Comparison of ENCODE assay signal across 8 cellular contexts in genomic region chr11:115679945-115680344, GRCh38.
"Had no signal": no experiment of that assay in that cellular context is flagged by ENCODE, and none has a peak within 500 bp of the region (broad histone marks: within the 10 kb centered on the region; RNA-seq: fewer than 3 reads in every experiment).

No MANE protein-coding gene starts in this region.

- H3K4me3 Mint-ChIP-seq: H9, IgD-negative memory B cell had no signal

- H3K4me2 ChIP-seq: KMS-11 had no signal

- DNase-seq: GM23248, H9, HCEC 1CT, KBM-7 had no signal

- H3K4me3 ChIP-seq: GM23248 had no signal

- H3K9me3 Mint-ChIP-seq: H9 had no signal

- H3K4me1 Mint-ChIP-seq: IgD-negative memory B cell had no signal

- H3K27ac ChIP-seq: GM23248, KMS-11 had no signal

- FAIRE-seq: H1, H54 had no signal

- H2AFZ ChIP-seq: GM23248 had no signal

- H3K9ac ChIP-seq: GM23248, KMS-11 had no signal

- H3K27ac Mint-ChIP-seq: H9, IgD-negative memory B cell had no signal
